In genomic region chr7:107162466-107162865, GRCh38 we compare ENCODE assay signal across 23 cellular contexts.
"Had no signal": no experiment of that assay in that cellular context is flagged by ENCODE, and none has a peak within 500 bp of the region (broad histone marks: within the 10 kb centered on the region; RNA-seq: fewer than 3 reads in every experiment).

No MANE protein-coding gene starts in this region.

- H3K27ac ChIP-seq: PC-9, WERI-Rb-1 had no signal

- H3K4me2 ChIP-seq: PC-9 had no signal

- ATAC-seq: activated CD4-positive, alpha-beta T cell treated with anti-CD3 and anti-CD28 coated beads for 36 hours; activated T-helper 17 cell treated with anti-CD3 and anti-CD28 coated beads, Interleukin-2, amount 50 U/mL, for 72 hours had no signal

- H3K27ac Mint-ChIP-seq: activated CD4-positive, alpha-beta memory T cell treated with anti-CD3 and anti-CD28 coated beads, Interleukin-2, amount 10 ng/mL, durations not matched to agents 7 days and 5 days; activated CD4-positive, alpha-beta T cell treated with anti-CD3 and anti-CD28 coated beads for 36 hours; activated naive CD4-positive, alpha-beta T cell treated with anti-CD3 and anti-CD28 coated beads for 36 hours; activated naive CD8-positive, alpha-beta T cell; activated T-helper 17 cell treated with anti-CD3 and anti-CD28 coated beads, Interleukin-2, amount 50 U/mL, for 72 hours; brain had no signal

- H3K36me3 Mint-ChIP-seq: activated naive CD8-positive, alpha-beta T cell; brain had no signal

- FAIRE-seq: astrocyte had no signal

- DNase-seq: activated CD4-positive, alpha-beta memory T cell treated with anti-CD3 and anti-CD28 coated beads, Interleukin-2, amount 10 ng/mL, durations not matched to agents 7 days and 5 days; activated CD4-positive, alpha-beta T cell treated with anti-CD3 and anti-CD28 coated beads for 36 hours; activated CD4-positive, alpha-beta T cell treated with anti-CD3 and anti-CD28 coated beads, Interleukin-2, amount 50 U/mL, for 1 hour; activated gamma-delta T cell; activated naive CD4-positive, alpha-beta T cell treated with anti-CD3 and anti-CD28 coated beads for 36 hours; activated T-cell treated with anti-CD3 and anti-CD28 coated beads for 4 hours; activated T-cell treated with anti-CD3 and anti-CD28 coated beads, Interleukin-2, amount 50 U/mL, for 48 hours; amygdala; NCI-H1092 treated with DMSO at 0.1 percent for 48 hours; NCI-H1417 treated with DMSO at 0.1 percent for 48 hours; NCI-H1694 treated with DMSO at 0.1 percent for 48 hours; NCI-H2081 treated with DMSO at 0.1 percent for 48 hours; NCI-H446; NCI-H524; PC-9; SIG-M5; T-helper 1 cell; WERI-Rb-1 had no signal

- H3K4me3 Mint-ChIP-seq: activated CD4-positive, alpha-beta memory T cell treated with anti-CD3 and anti-CD28 coated beads, Interleukin-2, amount 10 ng/mL, durations not matched to agents 7 days and 5 days; activated CD4-positive, alpha-beta T cell treated with anti-CD3 and anti-CD28 coated beads for 36 hours; activated naive CD4-positive, alpha-beta T cell treated with anti-CD3 and anti-CD28 coated beads for 36 hours; activated naive CD8-positive, alpha-beta T cell; activated T-helper 17 cell treated with anti-CD3 and anti-CD28 coated beads, Interleukin-2, amount 50 U/mL, for 72 hours; central memory CD8-positive, alpha-beta T cell had no signal

- H3K4me3 ChIP-seq: PC-9 had no signal

- H3K9me3 Mint-ChIP-seq: activated CD4-positive, alpha-beta memory T cell treated with anti-CD3 and anti-CD28 coated beads, Interleukin-2, amount 10 ng/mL, durations not matched to agents 7 days and 5 days; activated naive CD4-positive, alpha-beta T cell treated with anti-CD3 and anti-CD28 coated beads for 36 hours; activated T-helper 17 cell treated with anti-CD3 and anti-CD28 coated beads, Interleukin-2, amount 50 U/mL, for 72 hours; brain; central memory CD8-positive, alpha-beta T cell had no signal

- H3K4me1 Mint-ChIP-seq: activated T-helper 17 cell treated with anti-CD3 and anti-CD28 coated beads, Interleukin-2, amount 50 U/mL, for 72 hours had no signal

- H3K27me3 Mint-ChIP-seq: activated CD4-positive, alpha-beta T cell treated with anti-CD3 and anti-CD28 coated beads for 36 hours; activated naive CD8-positive, alpha-beta T cell; activated T-helper 17 cell treated with anti-CD3 and anti-CD28 coated beads, Interleukin-2, amount 50 U/mL, for 72 hours; central memory CD8-positive, alpha-beta T cell had no signal
